In the genomic region with DNA sequence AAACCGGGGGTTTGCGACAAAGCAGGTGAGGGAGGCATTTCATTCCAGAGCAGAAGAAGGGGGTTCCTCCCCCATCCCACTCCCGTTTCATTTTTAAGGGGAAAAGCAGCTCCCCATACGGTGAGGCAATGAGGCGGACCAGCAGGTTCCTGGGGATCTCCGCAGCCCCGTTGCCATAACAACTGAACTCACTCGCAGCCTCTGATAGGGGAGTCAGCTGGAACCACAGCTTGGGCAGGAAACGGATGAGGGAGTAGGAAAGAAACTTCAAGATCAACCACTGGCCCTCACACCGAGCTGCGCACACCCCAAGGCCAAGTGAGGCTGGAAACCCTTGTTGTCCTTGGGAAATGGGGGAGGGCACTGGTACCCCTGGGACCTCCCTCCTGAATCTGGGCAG, we compare ENCODE assay signal across 8 cellular contexts.
DNase-seq lines count a peak whose midpoint lies in the region; ATAC-seq and FAIRE-seq lines count a peak whose summit lies in the region.
"Not testable (repeated sequence)": the region's sequence is repeated elsewhere in the genome, so short reads cannot be mapped to it uniquely, and the experiment has no call there.

No MANE protein-coding gene starts in this region.

- CTCF ChIA-PET in naive thymus-derived CD4-positive, alpha-beta T cell (lab: Charles Lee): not testable (repeated sequence)

- H3K36me3 Mint-ChIP-seq in naive thymus-derived CD4-positive, alpha-beta T cell: not testable (repeated sequence)

- not testable (repeated sequence) for H3K4me1 ChIP-seq in effector memory CD4-positive, alpha-beta T cell (ENCODE audit: control insufficient read depth, insufficient read depth, low read length, poor library complexity, severe bottlenecking); naive thymus-derived CD4-positive, alpha-beta T cell (ENCODE audit: control insufficient read depth in 2 of 2, insufficient read depth in 2 of 2, low read length in 2 of 2)

- H3K9me3 ChIP-seq in effector memory CD4-positive, alpha-beta T cell (ENCODE audit: control insufficient read depth, low read length); naive thymus-derived CD4-positive, alpha-beta T cell (ENCODE audit: control insufficient read depth in 2 of 3, low read length in 3 of 3): not testable (repeated sequence)

- peak overlapping the region; percentile 64 to 84 (median 76) for H3K4me3 Mint-ChIP-seq in naive thymus-derived CD4-positive, alpha-beta T cell

- intact Hi-C loops in naive thymus-derived CD4-positive, alpha-beta T cell (cut with micrococcal nuclease): loop anchor here (5.0 kb wide), 1 partner anchor 48 kb away; no protein-coding TSS in a partner anchor

- ATAC-seq in GM21515 (IDR thresholded peaks at IDR 0.05; ENCODE audit: unreplicated experiment): peak; percentile 86
- ATAC-seq in naive thymus-derived CD4-positive, alpha-beta T cell: peak; percentile 92

- FAIRE-seq in RCC 7860 (lab: Jason Lieb, UNC): not testable (repeated sequence)

- H3K27me3 Mint-ChIP-seq in naive thymus-derived CD4-positive, alpha-beta T cell: not testable (repeated sequence)

- peaks cover 0 to 14% (median 10%) of the 10 kb centered on the region in 7 donors for H3K4me1 Mint-ChIP-seq in naive thymus-derived CD4-positive, alpha-beta T cell

- peak overlapping the region; percentile 72 to 93 (median 91) for H3K27ac Mint-ChIP-seq in naive thymus-derived CD4-positive, alpha-beta T cell

- not testable (repeated sequence) for H3K4me3 ChIP-seq in effector memory CD4-positive, alpha-beta T cell (ENCODE audit: insufficient read depth, low read depth, low read length, poor library complexity, severe bottlenecking)
- H3K4me3 ChIP-seq in naive thymus-derived CD4-positive, alpha-beta T cell (ENCODE audit: low read length): peak overlapping the region; percentile 27

- H3K36me3 ChIP-seq in effector memory CD4-positive, alpha-beta T cell (ENCODE audit: control insufficient read depth, insufficient read depth, low read length); naive thymus-derived CD4-positive, alpha-beta T cell (ENCODE audit: control insufficient read depth in 2 of 3, insufficient read depth in 3 of 3, low read length in 3 of 3): not testable (repeated sequence)

- H3K9me3 Mint-ChIP-seq in naive thymus-derived CD4-positive, alpha-beta T cell: not testable (repeated sequence)

- not testable (repeated sequence) for H3K27me3 ChIP-seq in effector memory CD4-positive, alpha-beta T cell (replicated peaks; ENCODE audit: control insufficient read depth, insufficient read depth, low read length, poor library complexity, severe bottlenecking); naive thymus-derived CD4-positive, alpha-beta T cell (ENCODE audit: control insufficient read depth in 2 of 2, insufficient read depth in 2 of 2, low read length in 2 of 2)

- H3K27ac ChIP-seq in effector memory CD4-positive, alpha-beta T cell (ENCODE audit: insufficient read depth, low read length, poor library complexity, severe bottlenecking): not testable (repeated sequence)
- H3K27ac ChIP-seq in naive thymus-derived CD4-positive, alpha-beta T cell (ENCODE audit: low read depth, low read length): peak overlapping the region; percentile 48

- POLR2A ChIA-PET in naive thymus-derived CD4-positive, alpha-beta T cell (lab: Charles Lee): not testable (repeated sequence)

- DNase-seq in D341Med (ENCODE audit: low spot score) (peak; percentile 24), HS-5 (ENCODE audit: low read depth) (peak; percentile 6), RCC 7860 (ENCODE audit: low spot score) (peak; percentile 40), activated T-cell treated with anti-CD3 and anti-CD28 coated beads for 1 hour (ENCODE audit: low read depth) (peak; percentile 44)
- DNase-seq in effector memory CD4-positive, alpha-beta T cell: peak; percentile 70 to 76 (median 73)
- peak in 8 of 9 donors; percentile 59 to 82 (median 75) for DNase-seq in naive thymus-derived CD4-positive, alpha-beta T cell
- peak; percentile 32 for DNase-seq in stimulated activated CD8-positive, alpha-beta memory T cell treated with anti-CD3 and anti-CD28 coated beads, Interleukin-7, amount 100 ng/mL, for 24 hours (ENCODE audit: low read depth)

Comparison
In these comparisons a context has a peak if more than half of its experiments do, and no peak if none do; other contexts are left out.
1. DNase-seq: peak in every context shown above with its lines; median percentile 75 in naive thymus-derived CD4-positive, alpha-beta T cell; 73 in effector memory CD4-positive, alpha-beta T cell; 44 in activated T-cell treated with anti-CD3 and anti-CD28 coated beads for 1 hour; 40 in RCC 7860; 32 in stimulated activated CD8-positive, alpha-beta memory T cell treated with anti-CD3 and anti-CD28 coated beads, Interleukin-7, amount 100 ng/mL, for 24 hours; 24 in D341Med; 6 in HS-5.